In genomic region chr14:91229005-91229382, GRCh38 we compare ENCODE assay signal across 13 cellular contexts. TPM values are rescaled to one million over a fixed set of nuclear protein-coding genes. Genes with fewer than 3 reads are reported as not detected.
DNase-seq lines count a peak whose midpoint lies in the region; ATAC-seq and TF ChIP-seq lines count a peak whose summit lies in the region.
"Had no signal": no experiment of that assay in that cellular context is flagged by ENCODE, and none has a peak within 500 bp of the region (broad histone marks: within the 10 kb centered on the region; RNA-seq: fewer than 3 reads in every experiment).

No MANE protein-coding gene starts in this region.

- TF ChIP-seq CTCF in DOHH2 (IDR thresholded peaks at IDR 0.05; ENCODE audit: low read depth, low read length, poor library complexity, severe bottlenecking) (no peak), neutrophil (IDR thresholded peaks at IDR 0.05) (no peak), transverse colon (IDR thresholded peaks at IDR 0.05) (no peak)

- DNase-seq in activated naive CD4-positive, alpha-beta T cell treated with anti-CD3 and anti-CD28 coated beads, Interleukin-2, amount 50 U/mL, for 72 hours (ENCODE audit: low spot score in 2 of 2): no peak
- DNase-seq in transverse colon (no peak), dermis blood vessel endothelial cell (no peak), NCI-H226 (no peak)
- DNase-seq: amniotic stem cell, esophagus squamous epithelium, left ventricle myocardium inferior, NCI-H1436, T1000 had no signal

- in situ Hi-C loops in transverse colon (cut with MboI; ENCODE audit: low pct_ligation_motif_present in 1 of 4, low pct_unique_long_range_greater_than_20kb in 1 of 4, low sequenced_read_pairs in 3 of 4): no loop called here

- H3K27ac ChIP-seq in DOHH2 (ENCODE audit: low read depth, low read length) (peak overlapping the region; percentile 22; the same call in 1 of the 2 replicates), neutrophil (peak overlapping the region; percentile 93), transverse colon (peak overlapping the region in 1 of 4 donors; percentile 61)
- H3K27ac ChIP-seq: left ventricle myocardium inferior had no signal

- peak overlapping the region; percentile 85 to 98 for H3K27ac Mint-ChIP-seq in activated naive CD4-positive, alpha-beta T cell treated with anti-CD3 and anti-CD28 coated beads, Interleukin-2, amount 50 U/mL, for 72 hours

- intact Hi-C loops in transverse colon (cut with DNase I; ENCODE audit: low total_unique reads): no loop called here

- H3K9me2 ChIP-seq in DOHH2 (replicated peaks; ENCODE audit: control insufficient read depth, low read length): no peaks in the 10 kb centered on the region

- peaks cover 21 to 55% of the 10 kb centered on the region in 2 donors for H3K36me3 Mint-ChIP-seq in activated naive CD4-positive, alpha-beta T cell treated with anti-CD3 and anti-CD28 coated beads, Interleukin-2, amount 50 U/mL, for 72 hours

- H3K36me3 ChIP-seq in DOHH2 (ENCODE audit: control insufficient read depth, low read length) (no peaks in the 10 kb centered on the region), neutrophil (peaks cover 54% of the 10 kb centered on the region), transverse colon (no peaks in the 10 kb centered on the region)

- H3K79me2 ChIP-seq in DOHH2 (ENCODE audit: control insufficient read depth, low read length): no peaks in the 10 kb centered on the region

- peak; percentile 1 for ATAC-seq in HG03457 (IDR thresholded peaks at IDR 0.05; ENCODE audit: unreplicated experiment)
- ATAC-seq in activated naive CD4-positive, alpha-beta T cell treated with anti-CD3 and anti-CD28 coated beads, Interleukin-2, amount 50 U/mL, for 72 hours: no peak

- H3K9me3 Mint-ChIP-seq in activated naive CD4-positive, alpha-beta T cell treated with anti-CD3 and anti-CD28 coated beads, Interleukin-2, amount 50 U/mL, for 72 hours: peaks cover 0 to 4% of the 10 kb centered on the region in 2 donors

- 0 out of 2 replicates have a peak, but pooled peaks cover 2% of the 10 kb centered on the region for H3F3A ChIP-seq in DOHH2 (ENCODE audit: control insufficient read depth, insufficient read depth)

- TF ChIP-seq POLR2A in transverse colon (IDR thresholded peaks at IDR 0.05): no peak

- H3K4me3 ChIP-seq in DOHH2 (ENCODE audit: low read length) (peak overlapping the region; percentile 37; the same call in 1 of the 2 replicates), neutrophil (ENCODE audit: low read depth in 1 of 2, low read length in 1 of 2) (peak overlapping the region in 1 of 2 experiments; percentile 25), transverse colon (no peak overlapping the region)
- H3K4me3 ChIP-seq: esophagus squamous epithelium, left ventricle myocardium inferior had no signal

- WGBS in transverse colon (ENCODE audit: low coverage in 1 of 2), 2 donors: 100% methylated on average over 1 of the region's 1 CpG; no CpG with 5 or more reads in 1 of the 2 donors

- TF ChIP-seq EP300 in transverse colon (IDR thresholded peaks at IDR 0.05; ENCODE audit: low read depth): no peak

- H3K4me1 ChIP-seq in DOHH2 (ENCODE audit: control insufficient read depth, low read length) (peaks cover 50% of the 10 kb centered on the region), neutrophil (ENCODE audit: control insufficient read depth in 1 of 2, insufficient read depth in 1 of 2, low read depth in 1 of 2, low read length in 1 of 2) (peaks cover 56 to 58% of the 10 kb centered on the region in 2 experiments), transverse colon (peaks cover 0 to 12% (median 6%) of the 10 kb centered on the region in 4 donors)
- H3K4me1 ChIP-seq: left ventricle myocardium inferior had no signal

- no peaks in the 10 kb centered on the region; the same call in 1 of the 2 replicates for H3K9me3 ChIP-seq in DOHH2 (ENCODE audit: control insufficient read depth, insufficient read depth, low read length)
- no peaks in the 10 kb centered on the region for H3K9me3 ChIP-seq in neutrophil
- no peaks in the 10 kb centered on the region for H3K9me3 ChIP-seq in transverse colon
- H3K9me3 ChIP-seq: esophagus squamous epithelium had no signal

- H3K4me2 ChIP-seq in DOHH2 (ENCODE audit: low read length): peak overlapping the region; percentile 44

- no peaks in the 10 kb centered on the region for H4K20me1 ChIP-seq in DOHH2 (ENCODE audit: control insufficient read depth, insufficient read depth, low read depth, low read length)

- no peaks in the 10 kb centered on the region for H3K27me3 ChIP-seq in DOHH2 (ENCODE audit: control insufficient read depth, low read length)
- H3K27me3 ChIP-seq in neutrophil: no peaks in the 10 kb centered on the region
- H3K27me3 ChIP-seq in transverse colon: no peaks in the 10 kb centered on the region
- H3K27me3 ChIP-seq: esophagus squamous epithelium had no signal

RNA-seq across cellular contexts. Expression of gene GPR68, which starts 15.5 kb away (rescaled TPM):
- 10 to 100 TPM in 1 of 2 donors, 1 to 10 TPM in 1; 4.6 to 12.7 TPM for total RNA-seq in activated naive CD4-positive, alpha-beta T cell treated with anti-CD3 and anti-CD28 coated beads, Interleukin-2, amount 50 U/mL, for 72 hours
- total RNA-seq in transverse colon (under 1 TPM in 3 of 4 donors, not detected in 1; 0.48 to 0.80 (median 0.55) TPM), dermis blood vessel endothelial cell (0.74 and 1.2 TPM in 2 replicates)
- total RNA-seq: NCI-H460 had no signal
